Comparison of ENCODE assay signal across 20 cellular contexts in the genomic region with DNA sequence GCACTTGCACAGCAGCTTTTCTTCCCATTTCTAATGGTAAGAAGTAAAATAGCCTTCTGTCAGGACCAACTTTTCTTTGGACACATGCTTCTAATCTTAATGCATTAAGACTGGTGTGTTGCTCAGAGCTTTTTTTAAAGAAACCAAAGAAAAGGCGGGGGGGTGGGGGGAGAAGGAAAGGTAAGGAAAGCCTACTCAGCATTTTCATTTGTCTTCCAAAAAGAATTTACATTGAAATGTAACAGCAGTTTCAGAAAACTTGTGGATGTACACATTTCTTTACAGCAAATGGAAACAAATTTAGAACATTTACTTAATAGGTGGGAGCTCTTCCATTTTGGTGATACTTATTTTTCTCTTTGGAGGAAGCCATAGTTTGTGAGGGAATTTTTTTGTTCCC.
"Had no signal": no experiment of that assay in that cellular context is flagged by ENCODE, and none has a peak within 500 bp of the region (broad histone marks: within the 10 kb centered on the region; RNA-seq: fewer than 3 reads in every experiment).

No MANE protein-coding gene starts in this region.

- H3K36me3 ChIP-seq: esophagus muscularis mucosa, tibial artery had no signal

- H3K9ac ChIP-seq: parathyroid adenoma had no signal

- H3K9me3 ChIP-seq: esophagus muscularis mucosa, tibial artery had no signal

- H3K27me3 ChIP-seq: esophagus muscularis mucosa, tibial artery had no signal

- H3K27ac ChIP-seq: coronary artery, esophagus muscularis mucosa, parathyroid adenoma, tibial artery had no signal

- DNase-seq: activated CD4-positive, alpha-beta memory T cell treated with anti-CD3 and anti-CD28 coated beads for 36 hours; activated CD4-positive, alpha-beta T cell treated with anti-CD3 and anti-CD28 coated beads for 48 hours; activated CD4-positive, CD25-positive, alpha-beta regulatory T cell; activated effector memory CD4-positive, alpha-beta T cell treated with anti-CD3 and anti-CD28 coated beads, Interleukin-2, amount 50 U/mL, for 16 hours; activated naive CD4-positive, alpha-beta T cell treated with anti-CD3 and anti-CD28 coated beads, Interleukin-2, amount 10 ng/mL, durations not matched to agents 7 days and 5 days; cerebellar nuclear complex; glutamatergic neuron; hippocampal formation; midbrain; natural killer cell; right cardiac atrium; stimulated activated CD4-positive, alpha-beta T cell treated with anti-CD3 and anti-CD28 coated beads, Interleukin-1b, Interleukin-23, amount 100 ng/mL, for 48 hours; stimulated activated naive CD8-positive, alpha-beta T cell treated with anti-CD3 and anti-CD28 coated beads, Interleukin-15, amount 100 ng/mL, for 72 hours; T1000; tibial artery had no signal

- H3K4me3 ChIP-seq: coronary artery, esophagus muscularis mucosa, tibial artery had no signal

- ATAC-seq: natural killer cell; right cardiac atrium; stimulated activated naive CD8-positive, alpha-beta T cell treated with anti-CD3 and anti-CD28 coated beads, Interleukin-15, amount 100 ng/mL, for 72 hours had no signal

- FAIRE-seq: frontal cortex, islet of Langerhans had no signal

- H3K4me1 ChIP-seq: parathyroid adenoma, tibial artery had no signal
